ENCODE assay signal across 10 cellular contexts in the genomic region with DNA sequence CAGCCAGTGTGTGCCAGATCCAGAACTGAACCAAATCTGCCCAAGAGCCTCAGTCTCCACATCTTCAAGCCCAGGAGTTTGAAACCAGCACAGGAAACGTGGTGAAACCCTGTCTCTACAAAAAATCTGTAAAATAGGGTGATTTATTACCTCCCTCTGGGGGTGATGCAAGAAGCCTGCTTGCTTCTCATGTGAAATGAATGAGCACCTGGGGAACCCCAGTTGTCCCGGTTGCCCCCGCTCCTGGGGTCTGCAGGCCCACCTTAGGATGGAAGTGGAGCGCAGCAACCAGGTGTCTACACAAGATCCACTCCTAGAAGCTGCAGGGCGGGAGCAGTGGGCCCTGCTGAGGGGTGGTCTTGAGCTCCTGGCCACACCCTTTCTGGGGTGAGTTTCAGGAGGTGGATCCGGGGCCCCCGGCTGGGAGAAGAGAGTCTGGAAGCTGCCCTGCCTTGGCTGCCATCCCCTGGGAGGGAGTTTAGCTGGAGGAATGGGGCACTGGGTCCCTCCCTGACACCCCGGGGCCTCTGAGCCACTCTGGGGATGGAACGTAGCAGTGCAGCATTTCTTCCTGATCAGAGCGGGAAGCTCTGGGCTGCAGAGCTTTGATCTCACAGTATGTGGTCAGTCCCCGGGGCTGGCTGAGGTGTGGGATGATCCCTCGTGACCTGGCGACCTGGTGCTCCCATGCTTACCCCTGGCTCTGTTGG.
DNase-seq lines count a peak whose midpoint lies in the region; ATAC-seq and TF ChIP-seq lines count a peak whose summit lies in the region.
"Had no signal": no experiment of that assay in that cellular context is flagged by ENCODE, and none has a peak within 500 bp of the region (broad histone marks: within the 10 kb centered on the region; RNA-seq: fewer than 3 reads in every experiment).

No MANE protein-coding gene starts in this region.

- H3K27ac Mint-ChIP-seq in activated CD8-positive, alpha-beta memory T cell treated with anti-CD3 and anti-CD28 coated beads, Interleukin-2, amount 10 ng/mL, durations not matched to agents 7 days and 5 days = peak overlapping the region; percentile 98
- H3K27ac Mint-ChIP-seq in Calu3 (ENCODE audit: unreplicated experiment) = no peak overlapping the region

- H2AK5ac ChIP-seq in mesendoderm (ENCODE audit: low read length) = no peak overlapping the region

- no peaks in the 10 kb centered on the region for H3K27me3 ChIP-seq in mesendoderm (ENCODE audit: insufficient read depth, low read length, poor library complexity)

- H3K4me3 ChIP-seq in GM12865 (ENCODE audit: low read depth, low read length) (peak overlapping the region; percentile 60), mesendoderm (ENCODE audit: low read length) (no peak overlapping the region)

- H2BK5ac ChIP-seq in mesendoderm (ENCODE audit: low read length) = no peak overlapping the region

- intact Hi-C loops in Calu3 (cut with micrococcal nuclease; ENCODE audit: unreplicated experiment) = no loop called here

- H3K4ac ChIP-seq in mesendoderm (ENCODE audit: low read depth, low read length) = no peak overlapping the region

- DNase-seq in GM12865 (ENCODE audit: low read depth) (no peak), mesendoderm (no peak), amniotic stem cell (lab: John Stamatoyannopoulos, UW) (no peak), NCI-H82 treated with DMSO at 0.1 percent for 48 hours (lab: John Stamatoyannopoulos, UW; ENCODE audit: unreplicated experiment) (no peak), NCI-H2107 (lab: John Stamatoyannopoulos, UW) (no peak), Calu3 (no peak)
- DNase-seq in activated CD8-positive, alpha-beta memory T cell treated with anti-CD3 and anti-CD28 coated beads, Interleukin-2, amount 10 ng/mL, durations not matched to agents 7 days and 5 days = peak; percentile 63
- DNase-seq: NCI-H1930 had no signal

- peak; percentile 20 for ATAC-seq in HG02642 (IDR thresholded peaks at IDR 0.05; ENCODE audit: poor library complexity, unreplicated experiment)
- peak; percentile 21 for ATAC-seq in activated CD8-positive, alpha-beta memory T cell treated with anti-CD3 and anti-CD28 coated beads, Interleukin-2, amount 10 ng/mL, durations not matched to agents 7 days and 5 days

- H4K5ac ChIP-seq in mesendoderm (ENCODE audit: low read length) = no peak overlapping the region

- peaks cover 47% of the 10 kb centered on the region for H3K4me1 Mint-ChIP-seq in activated CD8-positive, alpha-beta memory T cell treated with anti-CD3 and anti-CD28 coated beads, Interleukin-2, amount 10 ng/mL, durations not matched to agents 7 days and 5 days
- H3K4me1 Mint-ChIP-seq in Calu3 (ENCODE audit: low read depth, unreplicated experiment) = no peaks in the 10 kb centered on the region

- peak overlapping the region; percentile 31 for H3K56ac ChIP-seq in mesendoderm (ENCODE audit: low read length)

- no peak overlapping the region for H3K18ac ChIP-seq in mesendoderm (ENCODE audit: low read length)

- H4K8ac ChIP-seq in mesendoderm (ENCODE audit: low read depth, low read length) = no peak overlapping the region

- no peak overlapping the region for H3K4me2 ChIP-seq in mesendoderm (ENCODE audit: low read length)

- no peak overlapping the region for H3K9ac ChIP-seq in mesendoderm (ENCODE audit: low read length)

- H2BK120ac ChIP-seq in mesendoderm (ENCODE audit: low read depth, low read length) = no peak overlapping the region

- H3K9me3 Mint-ChIP-seq in activated CD8-positive, alpha-beta memory T cell treated with anti-CD3 and anti-CD28 coated beads, Interleukin-2, amount 10 ng/mL, durations not matched to agents 7 days and 5 days (ENCODE audit: low read depth) = no peaks in the 10 kb centered on the region
- no peaks in the 10 kb centered on the region for H3K9me3 Mint-ChIP-seq in Calu3 (ENCODE audit: low read depth, unreplicated experiment)
- H3K9me3 Mint-ChIP-seq: brain had no signal

- H3K4me3 Mint-ChIP-seq in activated CD8-positive, alpha-beta memory T cell treated with anti-CD3 and anti-CD28 coated beads, Interleukin-2, amount 10 ng/mL, durations not matched to agents 7 days and 5 days = peak overlapping the region; percentile 76
- no peak overlapping the region for H3K4me3 Mint-ChIP-seq in Calu3 (ENCODE audit: low read depth, unreplicated experiment)

- H3K27ac ChIP-seq in mesendoderm (ENCODE audit: low read depth, low read length) = no peak overlapping the region

- H3K36me3 ChIP-seq in mesendoderm (ENCODE audit: control insufficient read depth, insufficient read depth, low read length) = no peaks in the 10 kb centered on the region

- CTCF ChIA-PET in activated CD8-positive, alpha-beta memory T cell treated with anti-CD3 and anti-CD28 coated beads, Interleukin-2, amount 10 ng/mL, durations not matched to agents 7 days and 5 days (lab: Charles Lee) = interaction anchor here (0.7 to 4.4 kb wide), 17 partner anchors 8 to 333 kb away, joined by 3 to 50 read pairs (median 5); a partner anchor contains a TSS
- CTCF ChIA-PET in Calu3 (lab: Charles Lee) = interaction anchor here (0.8 kb wide), 1 partner anchor 20 kb away, joined by 3 read pairs; no protein-coding TSS in a partner anchor

- no peak for TF ChIP-seq CTCF in GM12865 (IDR thresholded peaks at IDR 0.05; ENCODE audit: insufficient read depth, low read depth, low read length, missing control alignments)
- no peak for TF ChIP-seq CTCF in Calu3 (IDR thresholded peaks at IDR 0.05; ENCODE audit: unreplicated experiment)

- H3K27me3 Mint-ChIP-seq in activated CD8-positive, alpha-beta memory T cell treated with anti-CD3 and anti-CD28 coated beads, Interleukin-2, amount 10 ng/mL, durations not matched to agents 7 days and 5 days = no peaks in the 10 kb centered on the region
- H3K27me3 Mint-ChIP-seq in Calu3 (ENCODE audit: unreplicated experiment) = no peaks in the 10 kb centered on the region

- H3K79me2 ChIP-seq in mesendoderm (ENCODE audit: control insufficient read depth, insufficient read depth, low read length) = no peaks in the 10 kb centered on the region

- no peak overlapping the region for H2BK15ac ChIP-seq in mesendoderm (replicated peaks; ENCODE audit: low read depth)

- no CpG with 5 or more reads among the region's 13 CpGs for WGBS in mesendoderm (ENCODE audit: extremely low coverage, insufficient coverage, low lambda C conversion rate)

- peaks cover 7% of the 10 kb centered on the region for H3K36me3 Mint-ChIP-seq in activated CD8-positive, alpha-beta memory T cell treated with anti-CD3 and anti-CD28 coated beads, Interleukin-2, amount 10 ng/mL, durations not matched to agents 7 days and 5 days
- H3K36me3 Mint-ChIP-seq in Calu3 (ENCODE audit: insufficient read depth, unreplicated experiment) = no peaks in the 10 kb centered on the region
- H3K36me3 Mint-ChIP-seq: brain had no signal

- BruUV-seq in Calu3 (replicated peaks; lab: Mats Ljungman, UMichigan) = no TSS peak

- no peak overlapping the region for H3K23ac ChIP-seq in mesendoderm (ENCODE audit: low read length)

- H3K4me1 ChIP-seq in mesendoderm (ENCODE audit: control insufficient read depth, low read depth, low read length) = peaks cover 2% of the 10 kb centered on the region

- H3K79me1 ChIP-seq in mesendoderm (ENCODE audit: low read length) = peaks cover 3% of the 10 kb centered on the region
